Comparison of ENCODE assay signal across 1 cellular context in genomic region chr16:87383522-87384161, GRCh38.
TF ChIP-seq lines count a peak whose summit lies in the region.

Gene FBXO31 (minus strand): TSS chr16:87383776. CDS start chr16:87383744, 32 bp downstream.

TF ChIP-seq in HepG2, 621 proteins besides CTCF, POLR2A, EP300 and RAD21 (continued from another document):
- TF ChIP-seq RNF2 (conservative IDR thresholded peaks at IDR 0.05; ENCODE audit: low read depth) = no peak
- TF ChIP-seq ZNF17 (CRISPR knock-in tag; IDR thresholded peaks at IDR 0.05) = no peak
- TF ChIP-seq SRSF4 (IDR thresholded peaks at IDR 0.05; ENCODE audit: low read depth, low read length, poor library complexity, severe bottlenecking) = no peak
- TF ChIP-seq ZMYM2 (CRISPR knock-in tag; IDR thresholded peaks at IDR 0.05) = no peak
- TF ChIP-seq PCBP1 (IDR thresholded peaks at IDR 0.05; ENCODE audit: borderline replicate concordance, low read depth, low read length) = no peak
- TF ChIP-seq EEA1 (CRISPR knock-in tag; IDR thresholded peaks at IDR 0.05; ENCODE audit: borderline replicate concordance) = peak; percentile 65; the same call in 1 of the 2 replicates
- TF ChIP-seq TFDP2 (CRISPR knock-in tag; IDR thresholded peaks at IDR 0.05) = peak; percentile 75; the same call in 1 of the 2 replicates
- peak; percentile 74; the same call in 1 of the 2 replicates for TF ChIP-seq RCOR2 (CRISPR knock-in tag; IDR thresholded peaks at IDR 0.05)
- peak; percentile 96 for TF ChIP-seq ZNF614 (CRISPR knock-in tag; IDR thresholded peaks at IDR 0.05; ENCODE audit: borderline replicate concordance)
- no peak for TF ChIP-seq ZNF75D (CRISPR knock-in tag; IDR thresholded peaks at IDR 0.05; ENCODE audit: borderline replicate concordance)
- TF ChIP-seq SALL2 (CRISPR knock-in tag; IDR thresholded peaks at IDR 0.05) = peak; percentile 97
- TF ChIP-seq ZNF766 (CRISPR knock-in tag; IDR thresholded peaks at IDR 0.05; ENCODE audit: borderline replicate concordance) = peak; percentile 90
- peak; percentile 88 for TF ChIP-seq ZMYM4 (CRISPR knock-in tag; IDR thresholded peaks at IDR 0.05)
- peak; percentile 87; the same call in 1 of the 2 replicates for TF ChIP-seq MBNL3 (CRISPR knock-in tag; conservative IDR thresholded peaks at IDR 0.05)
- no peak; the same call in 1 of the 2 replicates for TF ChIP-seq HNF4G (IDR thresholded peaks at IDR 0.05; ENCODE audit: borderline replicate concordance, low read depth, low read length)
- TF ChIP-seq HNF4G (CRISPR knock-in tag; IDR thresholded peaks at IDR 0.05; ENCODE audit: borderline replicate concordance, low read depth) = peak; percentile 82; the same call in 1 of the 2 replicates
- peak; percentile 82 for TF ChIP-seq ZNF761 (CRISPR knock-in tag; conservative IDR thresholded peaks at IDR 0.05)
- TF ChIP-seq ZNF709 (CRISPR knock-in tag; IDR thresholded peaks at IDR 0.05) = 0 out of 2 replicates have a peak, but pooled peaks have one; percentile 72
- peak; percentile 96 for TF ChIP-seq AKAP8 (CRISPR knock-in tag; IDR thresholded peaks at IDR 0.05)
- TF ChIP-seq PRPF4 (IDR thresholded peaks at IDR 0.05; ENCODE audit: low read depth, low read length, poor library complexity, severe bottlenecking) = peak; percentile 58
- no peak; the same call in 1 of the 2 replicates for TF ChIP-seq XBP1 (CRISPR knock-in tag; IDR thresholded peaks at IDR 0.05)
- no peak for TF ChIP-seq RBM39 (IDR thresholded peaks at IDR 0.05; ENCODE audit: low read depth, low read length, poor library complexity, severe bottlenecking)
- TF ChIP-seq ZNF777 (CRISPR knock-in tag; IDR thresholded peaks at IDR 0.05) = peak; percentile 67
- TF ChIP-seq MXI1 (IDR thresholded peaks at IDR 0.05; ENCODE audit: borderline replicate concordance, low read depth, low read length) = peak; percentile 95; the same call in 2 of the 3 replicates
- no peak for TF ChIP-seq ZBTB4 (CRISPR knock-in tag; IDR thresholded peaks at IDR 0.05; ENCODE audit: borderline replicate concordance)
- TF ChIP-seq MYPOP (CRISPR knock-in tag; IDR thresholded peaks at IDR 0.05) = peak; percentile 96
- TF ChIP-seq MEIS1 (CRISPR knock-in tag; IDR thresholded peaks at IDR 0.05; ENCODE audit: borderline replicate concordance) = peak; percentile 83; the same call in 1 of the 2 replicates
- 0 out of 2 replicates have a peak, but pooled peaks have one; percentile 88 for TF ChIP-seq ZXDC (CRISPR knock-in tag; IDR thresholded peaks at IDR 0.05)
- peak; percentile 9; the same call in 1 of the 2 replicates for TF ChIP-seq TEF (CRISPR knock-in tag; IDR thresholded peaks at IDR 0.05)
- TF ChIP-seq ZNF550 (CRISPR knock-in tag; IDR thresholded peaks at IDR 0.05; ENCODE audit: borderline replicate concordance) = peak; percentile 94; the same call in 1 of the 2 replicates
